Comparison of ENCODE assay signal across 7 cellular contexts in genomic region chr1:116910379-116911165, GRCh38. TPM values are rescaled to one million over a fixed set of nuclear protein-coding genes. Genes with fewer than 3 reads are reported as not detected.
DNase-seq lines count a peak whose midpoint lies in the region; ATAC-seq and TF ChIP-seq lines count a peak whose summit lies in the region.

No MANE protein-coding gene starts in this region.

- TF ChIP-seq POLR2A in Peyer's patch (IDR thresholded peaks at IDR 0.05) = peak; percentile 12 to 21

- in situ Hi-C loops in GM13976 (cut with MboI; ENCODE audit: low sequenced_read_pairs, unreplicated experiment) = no loop called here

- H3K9ac ChIP-seq in iPS-15b (ENCODE audit: low read depth, low read length) = peak overlapping the region; percentile 70

- no peaks in the 10 kb centered on the region for H3K9me3 ChIP-seq in Peyer's patch
- H3K9me3 ChIP-seq in iPS-15b (ENCODE audit: control insufficient read depth, insufficient read depth, low read length) = no peaks in the 10 kb centered on the region

- no peaks in the 10 kb centered on the region for H3K9me3 Mint-ChIP-seq in activated naive CD8-positive, alpha-beta T cell treated with anti-CD3 and anti-CD28 coated beads, Interleukin-2, amount 50 U/mL, for 24 hours

- H3K36me3 Mint-ChIP-seq in activated naive CD8-positive, alpha-beta T cell treated with anti-CD3 and anti-CD28 coated beads, Interleukin-2, amount 50 U/mL, for 24 hours (ENCODE audit: low read depth) = no peaks in the 10 kb centered on the region

- peaks cover 6% of the 10 kb centered on the region for H3K27me3 Mint-ChIP-seq in activated naive CD8-positive, alpha-beta T cell treated with anti-CD3 and anti-CD28 coated beads, Interleukin-2, amount 50 U/mL, for 24 hours

- H3K36me3 ChIP-seq in Peyer's patch (no peaks in the 10 kb centered on the region), iPS-15b (ENCODE audit: control insufficient read depth, insufficient read depth, low read length) (no peaks in the 10 kb centered on the region)

- H3K27ac ChIP-seq in Peyer's patch = peak overlapping the region; percentile 59 to 90 (median 78)

- peak; percentile 62 for DNase-seq in GM13976 (ENCODE audit: low spot score)
- DNase-seq in Peyer's patch = peak; percentile 19 to 82 (median 78)
- DNase-seq in activated naive CD8-positive, alpha-beta T cell treated with anti-CD3 and anti-CD28 coated beads, Interleukin-2, amount 50 U/mL, for 24 hours = peak; percentile 57
- peak; percentile 47 for DNase-seq in stimulated activated CD4-positive, alpha-beta T cell treated with anti-CD3 and anti-CD28 coated beads, Interleukin-12 subunit alpha, Interleukin-12 subunit beta, amount 100 ng/mL, for 4 hours

- TF ChIP-seq CTCF in GM13976 (IDR thresholded peaks at IDR 0.05; ENCODE audit: borderline replicate concordance, control extremely low read depth, extremely low read depth, insufficient read depth, missing control alignments) = no peak
- TF ChIP-seq CTCF in Peyer's patch (IDR thresholded peaks at IDR 0.05) = no peak

- H3K27me3 ChIP-seq in Peyer's patch = no peaks in the 10 kb centered on the region
- H3K27me3 ChIP-seq in iPS-15b (ENCODE audit: control insufficient read depth, insufficient read depth, low read length) = no peaks in the 10 kb centered on the region

- no peak overlapping the region for H3K27ac Mint-ChIP-seq in activated naive CD8-positive, alpha-beta T cell treated with anti-CD3 and anti-CD28 coated beads, Interleukin-2, amount 50 U/mL, for 24 hours

- H3K4me1 ChIP-seq in Peyer's patch (peaks cover 0 to 40% (median 0%) of the 10 kb centered on the region in 4 donors), iPS-15b (ENCODE audit: control insufficient read depth, insufficient read depth, low read length) (peaks cover 21% of the 10 kb centered on the region)

- peaks cover 9% of the 10 kb centered on the region for H3K4me1 Mint-ChIP-seq in activated naive CD8-positive, alpha-beta T cell treated with anti-CD3 and anti-CD28 coated beads, Interleukin-2, amount 50 U/mL, for 24 hours

- H3K4me3 Mint-ChIP-seq in activated naive CD8-positive, alpha-beta T cell treated with anti-CD3 and anti-CD28 coated beads, Interleukin-2, amount 50 U/mL, for 24 hours = no peak overlapping the region

- H3K4me3 ChIP-seq in Peyer's patch (peak overlapping the region; percentile 56 to 89 (median 58)), iPS-15b (ENCODE audit: low read depth, low read length) (peak overlapping the region; percentile 83)

- no peak for ATAC-seq in activated naive CD8-positive, alpha-beta T cell treated with anti-CD3 and anti-CD28 coated beads, Interleukin-2, amount 50 U/mL, for 24 hours
- ATAC-seq in GM18873 (IDR thresholded peaks at IDR 0.05; ENCODE audit: low FRiP score, unreplicated experiment) = no peak
- no peak for ATAC-seq in HG02885 (IDR thresholded peaks at IDR 0.05; ENCODE audit: poor library complexity, unreplicated experiment)

RNA-seq across cellular contexts. Expression of gene PTGFRN, which starts 0.9 kb away (rescaled TPM):
- total RNA-seq in Peyer's patch = 10 to 100 TPM; 20.6 to 66.6 (median 54.3) TPM
